ENCODE assay signal across 9 cellular contexts in the genomic region with DNA sequence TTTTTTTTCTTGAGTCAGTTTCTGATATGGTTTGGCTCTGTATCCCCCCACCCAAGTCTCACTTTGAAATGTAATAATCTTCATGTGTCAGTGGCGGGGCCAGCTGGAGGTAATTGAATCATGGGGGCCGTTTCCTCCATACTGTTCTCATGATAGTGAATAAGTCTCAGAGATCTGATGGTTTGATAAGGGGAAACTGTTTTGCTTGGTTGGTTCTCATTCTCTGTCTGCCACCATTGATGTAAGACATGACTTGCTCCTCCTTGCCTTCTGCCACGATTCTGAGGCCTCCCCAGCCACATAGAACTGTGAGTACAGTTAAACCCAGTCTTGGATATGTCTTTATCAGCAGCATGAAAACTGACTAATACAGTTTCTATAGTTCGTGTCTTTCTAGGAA. TPM values are rescaled to one million over a fixed set of nuclear protein-coding genes. Genes with fewer than 3 reads are reported as not detected.
DNase-seq lines count a peak whose midpoint lies in the region; ATAC-seq and TF ChIP-seq lines count a peak whose summit lies in the region.
"Had no signal": no experiment of that assay in that cellular context is flagged by ENCODE, and none has a peak within 500 bp of the region (broad histone marks: within the 10 kb centered on the region; RNA-seq: fewer than 3 reads in every experiment).

No MANE protein-coding gene starts in this region.

- no peak for TF ChIP-seq POLR2A in esophagus squamous epithelium (IDR thresholded peaks at IDR 0.05)

- peak; percentile 91 for ATAC-seq in DND-41 (ENCODE audit: insufficient read depth, low read depth)
- ATAC-seq in T-cell (replicated peaks in 1 of 4), result peak; percentile 49 to 74 (median 58)
- ATAC-seq in GM21619 (IDR thresholded peaks at IDR 0.05; ENCODE audit: unreplicated experiment), result no peak

- H3K4me1 ChIP-seq in DND-41 (ENCODE audit: insufficient read depth, low read length) (peaks cover 35% of the 10 kb centered on the region), esophagus squamous epithelium (peaks cover 5 to 87% (median 17%) of the 10 kb centered on the region in 3 donors)

- H3K36me3 Mint-ChIP-seq in T-cell, result peaks cover 6% of the 10 kb centered on the region

- intact Hi-C loops in esophagus squamous epithelium (cut with DNase I), result no loop called here

- peak overlapping the region; percentile 80 to 83 for H3K27ac Mint-ChIP-seq in T-cell

- peaks cover 100% of the 10 kb centered on the region for H3K79me2 ChIP-seq in DND-41 (ENCODE audit: insufficient read depth, low read length)

- peak overlapping the region; percentile 72 for H3K27ac ChIP-seq in DND-41 (ENCODE audit: low read length)
- no peak overlapping the region for H3K27ac ChIP-seq in esophagus squamous epithelium

- DNase-seq in DND-41 (peak; percentile 63), T-cell (peak in 4 of 34 experiments; percentile 4 to 27 (median 20)), NCI-H1417 (lab: John Stamatoyannopoulos, UW) (no peak), HuH-7.5 (ENCODE audit: low spot score) (no peak), esophagus squamous epithelium (lab: John Stamatoyannopoulos, UW) (no peak)
- DNase-seq in activated T-helper 9 cell treated with anti-CD3 and anti-CD28 coated beads, Interleukin-2, amount 50 U/mL, for 16 hours (ENCODE audit: low read depth), result peak; percentile 52
- peak; percentile 59 to 78 for DNase-seq in stimulated activated CD4-positive, alpha-beta T cell treated with anti-CD3 and anti-CD28 coated beads, Interleukin-15, amount 100 ng/mL, for 48 hours (ENCODE audit: low read depth in 2 of 2)

- H3K9me3 Mint-ChIP-seq in T-cell, result no peaks in the 10 kb centered on the region

- H4K20me1 ChIP-seq in DND-41 (ENCODE audit: insufficient read depth, low read length), result peaks cover 74% of the 10 kb centered on the region

- H3K9me3 ChIP-seq in DND-41 (ENCODE audit: insufficient read depth, low read length, severe bottlenecking) (no peaks in the 10 kb centered on the region), esophagus squamous epithelium (no peaks in the 10 kb centered on the region)

- 61 to 70% methylated on average over 4 of the region's 4 CpGs for WGBS in esophagus squamous epithelium, 2 donors

- peak overlapping the region; percentile 33 for H3K9ac ChIP-seq in DND-41 (ENCODE audit: low read depth, low read length)

- no peaks in the 10 kb centered on the region for H3K27me3 ChIP-seq in DND-41 (ENCODE audit: insufficient read depth, low read length, poor library complexity)
- no peaks in the 10 kb centered on the region for H3K27me3 ChIP-seq in esophagus squamous epithelium

- H3K4me3 ChIP-seq in DND-41 (ENCODE audit: low read depth in 1 of 2, low read length in 2 of 2) (no peak overlapping the region), esophagus squamous epithelium (no peak overlapping the region)
- H3K4me3 ChIP-seq: lung had no signal

- no peak for TF ChIP-seq CTCF in DND-41 (IDR thresholded peaks at IDR 0.05; ENCODE audit: borderline replicate concordance, extremely low read depth, low read length, poor library complexity, severe bottlenecking)
- no peak for TF ChIP-seq CTCF in esophagus squamous epithelium (IDR thresholded peaks at IDR 0.05)

- peaks cover 78 to 84% (median 79%) of the 10 kb centered on the region in 3 donors for H3K4me1 Mint-ChIP-seq in T-cell

- CTCF ChIA-PET in T-cell (lab: Charles Lee), result interaction anchor here in 1 of 2 donors (1.0 kb wide), 1 partner anchor 226 kb away, joined by 3 read pairs; no protein-coding TSS in a partner anchor

- H3K4me2 ChIP-seq in DND-41 (ENCODE audit: insufficient read depth, low read length), result peak overlapping the region; percentile 34

- POLR2A ChIA-PET in T-cell (lab: Charles Lee), result interaction anchor here in 1 of 2 donors (1.2 kb wide), 1 partner anchor 19 kb away, joined by 3 read pairs; no protein-coding TSS in a partner anchor

- no peaks in the 10 kb centered on the region for H3K27me3 Mint-ChIP-seq in T-cell

- H2AFZ ChIP-seq in DND-41 (ENCODE audit: low read depth, low read length), result no peak overlapping the region

- H3K36me3 ChIP-seq in DND-41 (ENCODE audit: insufficient read depth, low read length), result peaks cover 10% of the 10 kb centered on the region; the same call in 1 of the 2 replicates
- H3K36me3 ChIP-seq in esophagus squamous epithelium, result no peaks in the 10 kb centered on the region

- H3K4me3 Mint-ChIP-seq in T-cell, result peak overlapping the region; percentile 1 to 29 (median 22)

RNA-seq across cellular contexts. Expression of a gene that starts 42.9 kb away (rescaled TPM):
- 100 to 1,000 TPM; 168 to 287 (median 179) TPM for total RNA-seq in T-cell
- 100 to 1,000 TPM; 120 to 269 (median 204) TPM for total RNA-seq in esophagus squamous epithelium

Comparison
In these comparisons a context has a peak if more than half of its experiments do, and no peak if none do; other contexts are left out.
1. DNase-seq: peak in DND-41 (single experiment), activated T-helper 9 cell treated with anti-CD3 and anti-CD28 coated beads, Interleukin-2, amount 50 U/mL, for 16 hours (single experiment) and stimulated activated CD4-positive, alpha-beta T cell treated with anti-CD3 and anti-CD28 coated beads, Interleukin-15, amount 100 ng/mL, for 48 hours (2 of 2); none in NCI-H1417 (0 of 3), HuH-7.5 (single experiment) and esophagus squamous epithelium (single experiment).